9 cellular contexts compared by ENCODE assay signal in the genomic region with DNA sequence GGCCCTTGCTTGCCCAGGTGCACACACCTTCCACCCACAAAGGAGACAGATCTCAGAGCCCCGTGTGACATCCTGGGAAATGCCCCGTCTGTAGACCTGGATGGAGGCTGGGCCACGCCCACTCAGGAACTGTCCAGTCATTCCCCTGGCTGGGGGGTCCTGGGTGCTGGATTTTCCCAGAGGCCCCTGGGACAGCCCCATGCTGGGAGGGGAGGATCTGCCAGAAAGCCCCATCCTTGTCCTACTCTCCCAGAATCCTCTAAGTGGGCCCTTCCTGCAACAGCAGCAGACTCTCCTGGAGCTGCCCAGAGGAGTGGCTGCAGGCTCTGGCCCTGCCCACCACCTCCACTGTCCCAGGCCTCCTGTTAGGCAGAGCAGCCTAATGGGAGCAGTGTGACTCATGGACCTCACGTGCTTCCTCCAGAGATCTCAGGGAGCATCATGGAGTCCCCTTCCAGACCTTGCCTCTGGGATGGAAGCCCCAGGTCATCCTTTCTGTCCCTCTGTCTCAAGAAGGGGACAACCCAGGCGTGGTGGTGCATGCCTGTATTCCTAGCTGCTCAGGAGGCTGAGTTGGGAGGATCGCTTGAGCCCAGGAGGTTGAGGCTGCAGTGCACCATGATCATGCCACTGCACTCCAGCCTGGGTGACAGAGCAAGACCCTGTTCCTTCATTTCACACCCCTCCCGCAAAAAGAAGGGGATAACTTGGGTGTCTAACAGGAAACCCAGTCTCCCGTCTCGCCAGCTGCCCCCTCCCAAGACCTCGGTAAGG. TPM values are rescaled to one million over a fixed set of nuclear protein-coding genes. Genes with fewer than 3 reads are reported as not detected.
A peak's percentile ranks its signal among the peaks of the same experiment; 100 is the strongest.
DNase-seq lines count a peak whose midpoint lies in the region; ATAC-seq and TF ChIP-seq lines count a peak whose summit lies in the region.
"Had no signal": no experiment of that assay in that cellular context is flagged by ENCODE, and none has a peak within 500 bp of the region (broad histone marks: within the 10 kb centered on the region; RNA-seq: fewer than 3 reads in every experiment).

No MANE protein-coding gene starts in this region.

- no peaks in the 10 kb centered on the region for H4K20me1 ChIP-seq in smooth muscle cell (ENCODE audit: low read depth)

- H3K9ac ChIP-seq in endodermal cell (ENCODE audit: extremely low read depth, low read length, poor library complexity, severe bottlenecking) (no peak overlapping the region), neuronal stem cell (ENCODE audit: low read depth, low read length, poor library complexity) (no peak overlapping the region), smooth muscle cell (ENCODE audit: low read depth) (no peak overlapping the region)

- peak; percentile 86 for DNase-seq in EH (ENCODE audit: low read depth)
- DNase-seq in Panc1 (ENCODE audit: low read depth, low spot score), result no peak
- DNase-seq in endodermal cell, result no peak
- DNase-seq in neuronal stem cell (ENCODE audit: low spot score), result no peak
- DNase-seq in tibial artery, result no peak
- no peak for DNase-seq in progenitor cell of endocrine pancreas (ENCODE audit: low spot score, unreplicated experiment)
- no peak for DNase-seq in smooth muscle cell (lab: John Stamatoyannopoulos, UW; ENCODE audit: unreplicated experiment)
- DNase-seq in uterus, result no peak
- DNase-seq: NCI-H1436 treated with DMSO at 0.1 percent for 48 hours had no signal

- H3K27ac Mint-ChIP-seq in endodermal cell (peak overlapping the region; percentile 52), progenitor cell of endocrine pancreas (no peak overlapping the region)

- no peak overlapping the region for H4K91ac ChIP-seq in neuronal stem cell (ENCODE audit: low read depth, low read length, poor library complexity)

- no peaks in the 10 kb centered on the region for H3K79me2 ChIP-seq in smooth muscle cell (ENCODE audit: low read depth)

- H3K4me3 ChIP-seq in Panc1 (ENCODE audit: low read depth in 2 of 2, low read length in 2 of 2) (no peak overlapping the region), endodermal cell (ENCODE audit: low read length) (no peak overlapping the region), neuronal stem cell (ENCODE audit: low read length in 2 of 2) (no peak overlapping the region), tibial artery (no peak overlapping the region), smooth muscle cell (no peak overlapping the region), uterus (no peak overlapping the region)

- TF ChIP-seq CTCF in Panc1 (IDR thresholded peaks at IDR 0.05) (no peak), endodermal cell (conservative IDR thresholded peaks at IDR 0.05) (no peak), tibial artery (IDR thresholded peaks at IDR 0.05) (no peak), progenitor cell of endocrine pancreas (IDR thresholded peaks at IDR 0.05; ENCODE audit: unreplicated experiment) (no peak), smooth muscle cell (IDR thresholded peaks at IDR 0.05; ENCODE audit: borderline replicate concordance, insufficient read depth, poor library complexity, severe bottlenecking) (no peak), uterus (IDR thresholded peaks at IDR 0.05) (no peak)

- POLR2A ChIA-PET in Panc1 (lab: Charles Lee), result interaction anchor here (0.5 kb wide), 1 partner anchor 110 kb away, joined by 3 read pairs; no protein-coding TSS in a partner anchor

- no TSS peak for BruUV-seq in Panc1 (replicated peaks; lab: Mats Ljungman, UMichigan)

- H3K23ac ChIP-seq in neuronal stem cell (ENCODE audit: low read depth, low read length, poor library complexity), result no peak overlapping the region

- H3K36me3 ChIP-seq in Panc1 (ENCODE audit: control insufficient read depth, insufficient read depth, low read length) (peaks cover 14% of the 10 kb centered on the region), endodermal cell (ENCODE audit: control insufficient read depth, insufficient read depth, low read length) (peaks cover 36% of the 10 kb centered on the region), neuronal stem cell (replicated peaks in 1 of 2; ENCODE audit: control insufficient read depth in 2 of 2, insufficient read depth in 2 of 2, low read length in 2 of 2) (no peaks in the 10 kb centered on the region), tibial artery (peaks cover 48 to 99% (median 74%) of the 10 kb centered on the region in 3 donors), smooth muscle cell (ENCODE audit: low read depth) (no peaks in the 10 kb centered on the region), uterus (no peaks in the 10 kb centered on the region)

- no peaks in the 10 kb centered on the region for H3K79me1 ChIP-seq in neuronal stem cell (ENCODE audit: low read depth, low read length)

- peak; percentile 85 for ATAC-seq in Panc1

- no peak overlapping the region for H2BK5ac ChIP-seq in neuronal stem cell (ENCODE audit: low read length)

- H3K4me3 Mint-ChIP-seq in endodermal cell, result no peak overlapping the region
- no peak overlapping the region for H3K4me3 Mint-ChIP-seq in progenitor cell of endocrine pancreas (ENCODE audit: low read depth)

- H2AK5ac ChIP-seq in neuronal stem cell (ENCODE audit: low read depth, low read length), result peak overlapping the region; percentile 28

- H2BK12ac ChIP-seq in neuronal stem cell (ENCODE audit: low read length), result peak overlapping the region; percentile 3

- H3K27ac ChIP-seq in Panc1 (ENCODE audit: low read length) (peak overlapping the region; percentile 54), endodermal cell (ENCODE audit: low read depth, low read length) (no peak overlapping the region), neuronal stem cell (replicated peaks; ENCODE audit: low read length) (no peak overlapping the region), tibial artery (peak overlapping the region in 1 of 2 donors; percentile 40), smooth muscle cell (ENCODE audit: low read depth) (no peak overlapping the region), uterus (peak overlapping the region in 1 of 2 donors; percentile 8)

- no peaks in the 10 kb centered on the region for H3K4me1 Mint-ChIP-seq in endodermal cell
- H3K4me1 Mint-ChIP-seq in progenitor cell of endocrine pancreas (ENCODE audit: low read depth), result no peaks in the 10 kb centered on the region

- H3K14ac ChIP-seq in neuronal stem cell (ENCODE audit: low read length), result no peak overlapping the region

- H3K4me2 ChIP-seq in neuronal stem cell (ENCODE audit: insufficient read depth, low read length, poor library complexity, severe bottlenecking), result no peak overlapping the region
- no peak overlapping the region for H3K4me2 ChIP-seq in smooth muscle cell

- H3K36me3 Mint-ChIP-seq in endodermal cell (ENCODE audit: low read depth) (peaks cover 55% of the 10 kb centered on the region), progenitor cell of endocrine pancreas (ENCODE audit: insufficient read depth) (no peaks in the 10 kb centered on the region)

- WGBS in endodermal cell (ENCODE audit: insufficient coverage in 1 of 2, insufficient read length in 1 of 2), 2 experiments, result 76 to 81% methylated on average over 7 to 10 of the region's 10 CpGs
- WGBS in neuronal stem cell (ENCODE audit: extremely low coverage in 2 of 2, insufficient read length in 2 of 2, insufficient replicate concordance in 1 of 2), 2 donors, result no CpG with 5 or more reads among the region's 10 CpGs
- WGBS in smooth muscle cell (ENCODE audit: low lambda C conversion rate), result 69% methylated on average over 10 of the region's 10 CpGs

- no peak overlapping the region for H2BK120ac ChIP-seq in neuronal stem cell (ENCODE audit: low read depth, low read length)

- H3K9me3 ChIP-seq in Panc1 (ENCODE audit: control insufficient read depth, insufficient read depth, low read depth, low read length) (no peaks in the 10 kb centered on the region), endodermal cell (ENCODE audit: control insufficient read depth, low read length) (no peaks in the 10 kb centered on the region), neuronal stem cell (replicated peaks in 1 of 2; ENCODE audit: control insufficient read depth in 2 of 2, insufficient read depth in 1 of 2, low read depth in 1 of 2, low read length in 2 of 2) (no peaks in the 10 kb centered on the region), tibial artery (no peaks in the 10 kb centered on the region), smooth muscle cell (replicated peaks; ENCODE audit: low read depth) (no peaks in the 10 kb centered on the region), uterus (no peaks in the 10 kb centered on the region)

- intact Hi-C loops in Panc1 (cut with micrococcal nuclease; ENCODE audit: unreplicated experiment) (no loop called here), tibial artery (cut with DNase I; ENCODE audit: low total_unique reads) (loop anchor here (5.0 kb wide), 2 partner anchors 50 to 165 kb away; a partner anchor contains a TSS), uterus (cut with DNase I; ENCODE audit: low total_unique reads) (loop anchor here (10.0 kb wide), 1 partner anchor 192 kb away; no protein-coding TSS in a partner anchor)

- peak overlapping the region; percentile 21 for H3K18ac ChIP-seq in neuronal stem cell (ENCODE audit: low read length)

- no peak overlapping the region for H4K8ac ChIP-seq in neuronal stem cell (ENCODE audit: low read depth, low read length)

- no peaks in the 10 kb centered on the region for H3F3A ChIP-seq in smooth muscle cell (ENCODE audit: low read depth)

- no peaks in the 10 kb centered on the region for H3K9me3 Mint-ChIP-seq in endodermal cell
- no peaks in the 10 kb centered on the region for H3K9me3 Mint-ChIP-seq in progenitor cell of endocrine pancreas (ENCODE audit: low read depth)

- H3K4me1 ChIP-seq in Panc1 (ENCODE audit: control insufficient read depth, insufficient read depth, low read length) (peaks cover 20% of the 10 kb centered on the region), endodermal cell (ENCODE audit: control insufficient read depth, insufficient read depth, low read length) (no peaks in the 10 kb centered on the region), neuronal stem cell (ENCODE audit: control insufficient read depth in 2 of 2, insufficient read depth in 1 of 2, low read depth in 1 of 2, low read length in 2 of 2) (peaks cover 0 to 2% of the 10 kb centered on the region in 2 donors), tibial artery (peaks cover 4 to 28% (median 16%) of the 10 kb centered on the region in 4 donors), smooth muscle cell (ENCODE audit: low read depth) (no peaks in the 10 kb centered on the region), uterus (peaks cover 0 to 8% of the 10 kb centered on the region in 2 donors)

- H3K27me3 Mint-ChIP-seq in endodermal cell (ENCODE audit: insufficient read depth) (no peaks in the 10 kb centered on the region), progenitor cell of endocrine pancreas (no peaks in the 10 kb centered on the region)

- CTCF ChIA-PET in Panc1 (lab: Charles Lee), result interaction anchor here (1.0 to 2.3 kb wide), 3 partner anchors 10 to 50 kb away, joined by 3 to 7 read pairs (median 3); no protein-coding TSS in a partner anchor

- TF ChIP-seq POLR2A in uterus (IDR thresholded peaks at IDR 0.05), result no peak

- H3K4ac ChIP-seq in neuronal stem cell (ENCODE audit: low read length), result no peak overlapping the region

- H2BK15ac ChIP-seq in neuronal stem cell (ENCODE audit: low read length), result no peak overlapping the region

- peak overlapping the region; percentile 61 for H2AFZ ChIP-seq in neuronal stem cell (ENCODE audit: low read length)
- H2AFZ ChIP-seq in smooth muscle cell (ENCODE audit: low read depth), result no peak overlapping the region

- in situ Hi-C loops in Panc1 (cut with HindIII; ENCODE audit: low pct_unique_long_range_greater_than_20kb, low sequenced_read_pairs), result no loop called here

- H3K27me3 ChIP-seq in Panc1 (ENCODE audit: control insufficient read depth, insufficient read depth, low read length) (no peaks in the 10 kb centered on the region), endodermal cell (ENCODE audit: control insufficient read depth, insufficient read depth, low read length, poor library complexity, severe bottlenecking) (no peaks in the 10 kb centered on the region), neuronal stem cell (ENCODE audit: control insufficient read depth in 3 of 3, insufficient read depth in 3 of 3, low read depth in 1 of 3, low read length in 3 of 3) (peaks cover 0 to 12% (median 0%) of the 10 kb centered on the region in 3 experiments), tibial artery (no peaks in the 10 kb centered on the region), smooth muscle cell (ENCODE audit: low read depth) (no peaks in the 10 kb centered on the region), uterus (no peaks in the 10 kb centered on the region)

RNA-seq across cellular contexts. Expression of a gene that starts 51.7 kb away (rescaled TPM):
- total RNA-seq in Panc1 (2021; ENCODE audit: unreplicated experiment), result 80.0 TPM
- polyA plus RNA-seq in Panc1 (2012; ENCODE audit: insufficient read length), result 40.4 TPM
- 10 to 100 TPM; 33.9 to 51.9 TPM for total RNA-seq in endodermal cell
- 4.3 TPM for polyA plus RNA-seq in endodermal cell (2013, experiment 1 of 2)
- 4.5 TPM for polyA plus RNA-seq in endodermal cell (2013, experiment 2 of 2)
- 1.5 TPM for polyA plus RNA-seq in neuronal stem cell (2013, experiment 1 of 2)
- polyA plus RNA-seq in neuronal stem cell (2013, experiment 2 of 2), result 1.3 TPM
- total RNA-seq in progenitor cell of endocrine pancreas, result 6.7 and 7.8 TPM in 2 replicates
- total RNA-seq in smooth muscle cell, result 5.0 and 18.0 TPM in 2 replicates
- 4.3 and 5.5 TPM in 2 replicates for polyA plus RNA-seq in smooth muscle cell
- total RNA-seq in uterus, result 10 to 100 TPM; 15.8 to 95.8 (median 16.7) TPM

RNA-seq across cellular contexts. Expression of a gene that starts 55.4 kb away (rescaled TPM):
- total RNA-seq in Panc1 (2021; ENCODE audit: unreplicated experiment), result 68.8 TPM
- 50.0 TPM for polyA plus RNA-seq in Panc1 (2012; ENCODE audit: insufficient read length)
- 10 to 100 TPM; 18.4 to 24.2 TPM for total RNA-seq in endodermal cell
- polyA plus RNA-seq in endodermal cell (2013, experiment 1 of 2), result 25.4 TPM
- 27.4 TPM for polyA plus RNA-seq in endodermal cell (2013, experiment 2 of 2)
- polyA plus RNA-seq in neuronal stem cell (2013, experiment 1 of 2), result 12.5 TPM
- 12.4 TPM for polyA plus RNA-seq in neuronal stem cell (2013, experiment 2 of 2)
- total RNA-seq in progenitor cell of endocrine pancreas, result 51.9 and 54.8 TPM in 2 replicates
- 69.3 and 73.8 TPM in 2 replicates for total RNA-seq in smooth muscle cell
- polyA plus RNA-seq in smooth muscle cell, result 42.9 and 52.0 TPM in 2 replicates
- total RNA-seq in uterus, result 100 to 1,000 TPM in 1 of 4 donors, 10 to 100 TPM in 3; 38.0 to 612 (median 81.9) TPM
